Comparison of ENCODE assay signal across 8 cellular contexts in genomic region chr17:42537156-42537805, GRCh38. TPM values are rescaled to one million over a fixed set of nuclear protein-coding genes. Genes with fewer than 3 reads are reported as not detected.
DNase-seq lines count a peak whose midpoint lies in the region; ATAC-seq, FAIRE-seq and TF ChIP-seq lines count a peak whose summit lies in the region.

No MANE protein-coding gene starts in this region.

- no peaks in the 10 kb centered on the region for H3K27me3 Mint-ChIP-seq in activated naive CD4-positive, alpha-beta T cell treated with anti-CD3 and anti-CD28 coated beads for 36 hours (ENCODE audit: low read depth)
- H3K27me3 Mint-ChIP-seq in central memory CD8-positive, alpha-beta T cell = no peaks in the 10 kb centered on the region

- no peak overlapping the region for H2BK15ac ChIP-seq in mesendoderm (replicated peaks; ENCODE audit: low read depth)

- H3K27ac ChIP-seq in mesendoderm (ENCODE audit: low read depth, low read length) (no peak overlapping the region), urinary bladder (ENCODE audit: low read depth) (no peak overlapping the region)

- DNase-seq in activated naive CD4-positive, alpha-beta T cell treated with anti-CD3 and anti-CD28 coated beads for 36 hours = no peak
- DNase-seq in activated naive CD4-positive, alpha-beta T cell treated with anti-CD3 and anti-CD28 coated beads, Interleukin-2, amount 50 U/mL, for 16 hours = no peak
- no peak for DNase-seq in central memory CD8-positive, alpha-beta T cell (ENCODE audit: low spot score in 2 of 2)
- no peak for DNase-seq in mesendoderm
- DNase-seq in urothelium cell line (ENCODE audit: low spot score) = no peak
- no peak for DNase-seq in kidney tubule cell (ENCODE audit: low spot score)
- DNase-seq in omental fat pad (ENCODE audit: low spot score) = no peak

- peaks cover 3% of the 10 kb centered on the region for H3K4me1 ChIP-seq in mesendoderm (ENCODE audit: control insufficient read depth, low read depth, low read length)
- H3K4me1 ChIP-seq in urinary bladder (ENCODE audit: insufficient read depth) = no peaks in the 10 kb centered on the region

- CTCF ChIA-PET in activated naive CD4-positive, alpha-beta T cell treated with anti-CD3 and anti-CD28 coated beads for 36 hours (lab: Charles Lee) = interaction anchor here (0.6 to 2.1 kb wide), 5 partner anchors 10 to 62 kb away, joined by 3 to 7 read pairs (median 3); no protein-coding TSS in a partner anchor

- H3K4me3 Mint-ChIP-seq in activated naive CD4-positive, alpha-beta T cell treated with anti-CD3 and anti-CD28 coated beads for 36 hours = peak overlapping the region; percentile 85
- H3K4me3 Mint-ChIP-seq in central memory CD8-positive, alpha-beta T cell = peak overlapping the region; percentile 70

- H3K4ac ChIP-seq in mesendoderm (ENCODE audit: low read depth, low read length) = no peak overlapping the region

- no peak overlapping the region for H2BK120ac ChIP-seq in mesendoderm (ENCODE audit: low read depth, low read length)

- peak overlapping the region; percentile 97 for H3K4me2 ChIP-seq in mesendoderm (ENCODE audit: low read length)

- peaks cover 12% of the 10 kb centered on the region for H3K36me3 Mint-ChIP-seq in activated naive CD4-positive, alpha-beta T cell treated with anti-CD3 and anti-CD28 coated beads for 36 hours (ENCODE audit: low read depth)
- peaks cover 2% of the 10 kb centered on the region for H3K36me3 Mint-ChIP-seq in central memory CD8-positive, alpha-beta T cell (ENCODE audit: insufficient read depth)

- FAIRE-seq in urothelium cell line (lab: Jason Lieb, UNC) = no peak

- WGBS in mesendoderm (ENCODE audit: extremely low coverage, insufficient coverage, low lambda C conversion rate) = no CpG with 5 or more reads among the region's 31 CpGs
- WGBS in urinary bladder = 87% methylated on average over 31 of the region's 31 CpGs

- no peaks in the 10 kb centered on the region for H3K27me3 ChIP-seq in mesendoderm (ENCODE audit: insufficient read depth, low read length, poor library complexity)

- H3K79me2 ChIP-seq in mesendoderm (ENCODE audit: control insufficient read depth, insufficient read depth, low read length) = peaks cover 2% of the 10 kb centered on the region

- no peak overlapping the region for H4K5ac ChIP-seq in mesendoderm (ENCODE audit: low read length)

- H3K4me1 Mint-ChIP-seq in activated naive CD4-positive, alpha-beta T cell treated with anti-CD3 and anti-CD28 coated beads for 36 hours (ENCODE audit: low read depth) = peaks cover 42% of the 10 kb centered on the region
- H3K4me1 Mint-ChIP-seq in central memory CD8-positive, alpha-beta T cell = peaks cover 41% of the 10 kb centered on the region

- intact Hi-C loops in activated naive CD4-positive, alpha-beta T cell treated with anti-CD3 and anti-CD28 coated beads for 36 hours (cut with micrococcal nuclease) = no loop called here

- ATAC-seq in central memory CD8-positive, alpha-beta T cell (replicated peaks; ENCODE audit: extremely low read depth, poor library complexity, severe bottlenecking) = no peak
- no peak for ATAC-seq in omental fat pad (ENCODE audit: low FRiP score)

- no peak overlapping the region for H2AK5ac ChIP-seq in mesendoderm (ENCODE audit: low read length)

- no peak for TF ChIP-seq CTCF in omental fat pad (IDR thresholded peaks at IDR 0.05)

- H3K18ac ChIP-seq in mesendoderm (ENCODE audit: low read length) = no peak overlapping the region

- H3K79me1 ChIP-seq in mesendoderm (ENCODE audit: low read length) = peaks cover 3% of the 10 kb centered on the region

- H3K56ac ChIP-seq in mesendoderm (ENCODE audit: low read length) = peak overlapping the region; percentile 70

- no peak overlapping the region for H3K23ac ChIP-seq in mesendoderm (ENCODE audit: low read length)

- H3K4me3 ChIP-seq in mesendoderm (ENCODE audit: low read length) = peak overlapping the region; percentile 62
- H3K4me3 ChIP-seq in urinary bladder (ENCODE audit: low read depth, low read length) = peak overlapping the region; percentile 87

- H3K9me3 Mint-ChIP-seq in activated naive CD4-positive, alpha-beta T cell treated with anti-CD3 and anti-CD28 coated beads for 36 hours = no peaks in the 10 kb centered on the region
- no peaks in the 10 kb centered on the region for H3K9me3 Mint-ChIP-seq in central memory CD8-positive, alpha-beta T cell

- H3K9ac ChIP-seq in mesendoderm (ENCODE audit: low read length) = peak overlapping the region; percentile 92

- H3K27ac Mint-ChIP-seq in activated naive CD4-positive, alpha-beta T cell treated with anti-CD3 and anti-CD28 coated beads for 36 hours = no peak overlapping the region
- H3K27ac Mint-ChIP-seq in central memory CD8-positive, alpha-beta T cell (ENCODE audit: low read depth) = no peak overlapping the region

- no peak overlapping the region for H2BK5ac ChIP-seq in mesendoderm (ENCODE audit: low read length)

- H3K36me3 ChIP-seq in mesendoderm (ENCODE audit: control insufficient read depth, insufficient read depth, low read length) (no peaks in the 10 kb centered on the region), urinary bladder (ENCODE audit: insufficient read depth) (no peaks in the 10 kb centered on the region)

- H4K8ac ChIP-seq in mesendoderm (ENCODE audit: low read depth, low read length) = no peak overlapping the region

RNA-seq across cellular contexts. Expression of gene NAGLU, which starts 1.2 kb away (rescaled TPM):
- 10 to 100 TPM; 11.1 to 11.9 TPM for total RNA-seq in activated naive CD4-positive, alpha-beta T cell treated with anti-CD3 and anti-CD28 coated beads for 36 hours
- polyA plus RNA-seq in mesendoderm (2013, experiment 1 of 2) = 9.6 TPM
- polyA plus RNA-seq in mesendoderm (2013, experiment 2 of 2) = 9.0 TPM
- total RNA-seq in urinary bladder (18.0 TPM), omental fat pad (10 to 100 TPM; 48.5 to 80.9 (median 57.3) TPM)
- polyA plus RNA-seq in urinary bladder = 40.3 TPM

RNA-seq across cellular contexts. Expression of gene HSD17B1, which starts 15.4 kb away (rescaled TPM):
- total RNA-seq in activated naive CD4-positive, alpha-beta T cell treated with anti-CD3 and anti-CD28 coated beads for 36 hours = under 1 TPM; 0.26 to 0.67 TPM
- polyA plus RNA-seq in mesendoderm (2013, experiment 1 of 2) = 0.59 TPM
- polyA plus RNA-seq in mesendoderm (2013, experiment 2 of 2) = 0.67 TPM
- total RNA-seq in urinary bladder (1.5 TPM), omental fat pad (1 to 10 TPM; 1.6 to 8.7 (median 3.4) TPM)
- polyA plus RNA-seq in urinary bladder = 2.5 TPM

RNA-seq across cellular contexts. Expression of gene COASY, which starts 24.7 kb away (rescaled TPM):
- total RNA-seq in activated naive CD4-positive, alpha-beta T cell treated with anti-CD3 and anti-CD28 coated beads for 36 hours = 10 to 100 TPM; 93.3 to 93.6 TPM
- polyA plus RNA-seq in mesendoderm (2013, experiment 1 of 2) = 113 TPM
- polyA plus RNA-seq in mesendoderm (2013, experiment 2 of 2) = 116 TPM
- 8.8 TPM for total RNA-seq in urinary bladder
- 43.7 TPM for polyA plus RNA-seq in urinary bladder
- total RNA-seq in omental fat pad = 10 to 100 TPM; 21.8 to 33.5 (median 26.2) TPM

RNA-seq across cellular contexts. Expression of gene MLX, which starts 29.6 kb away (rescaled TPM):
- total RNA-seq in activated naive CD4-positive, alpha-beta T cell treated with anti-CD3 and anti-CD28 coated beads for 36 hours = 10 to 100 TPM; 22.1 to 24.7 TPM
- polyA plus RNA-seq in mesendoderm (2013, experiment 1 of 2) = 47.9 TPM
- 45.7 TPM for polyA plus RNA-seq in mesendoderm (2013, experiment 2 of 2)
- total RNA-seq in urinary bladder (17.1 TPM), omental fat pad (10 to 100 TPM; 41.8 to 53.0 (median 50.3) TPM)
- 38.0 TPM for polyA plus RNA-seq in urinary bladder

RNA-seq across cellular contexts. Expression of gene PSMC3IP, which starts 40.2 kb away (rescaled TPM):
- 10 to 100 TPM; 38.6 to 42.2 TPM for total RNA-seq in activated naive CD4-positive, alpha-beta T cell treated with anti-CD3 and anti-CD28 coated beads for 36 hours
- polyA plus RNA-seq in mesendoderm (2013, experiment 1 of 2) = 26.0 TPM
- 26.0 TPM for polyA plus RNA-seq in mesendoderm (2013, experiment 2 of 2)
- total RNA-seq in urinary bladder = 4.5 TPM
- 7.9 TPM for polyA plus RNA-seq in urinary bladder
- 1 to 10 TPM; 1.7 to 4.7 (median 3.3) TPM for total RNA-seq in omental fat pad
